Comparison of ENCODE assay signal across 29 cellular contexts in genomic region chr1:43061803-43062202, GRCh38.
"Had no signal": no experiment of that assay in that cellular context is flagged by ENCODE, and none has a peak within 500 bp of the region (broad histone marks: within the 10 kb centered on the region; RNA-seq: fewer than 3 reads in every experiment).

No MANE protein-coding gene starts in this region.

- H3K27ac Mint-ChIP-seq: natural killer cell; nephron progenitor cell; stimulated activated naive CD8-positive, alpha-beta T cell treated with anti-CD3 and anti-CD28 coated beads, Interleukin-15, Interleukin-2, amounts not matched to agents 100 ng/mL and 50 ng/mL, for 24 hours; type B pancreatic cell had no signal

- H3K27me3 ChIP-seq: neural progenitor cell, right atrium auricular region, right lobe of liver, vagina had no signal

- H3K79me2 ChIP-seq: parathyroid adenoma had no signal

- H3K9me3 ChIP-seq: left lung, lower lobe of right lung, neutrophil, right atrium auricular region, right lobe of liver, suprapubic skin, thoracic aorta, tibial artery, vagina had no signal

- ATAC-seq: left colon, left lung, lower lobe of right lung, right lobe of liver had no signal

- H3K4me2 ChIP-seq: neural progenitor cell, smooth muscle cell had no signal

- H3K9me3 Mint-ChIP-seq: immature natural killer cell; mesothelial cell of epicardium; naive B cell; nephron progenitor cell; neural progenitor cell; stimulated activated naive CD8-positive, alpha-beta T cell treated with anti-CD3 and anti-CD28 coated beads, Interleukin-15, Interleukin-2, amounts not matched to agents 100 ng/mL and 50 ng/mL, for 24 hours; type B pancreatic cell had no signal

- H3K36me3 ChIP-seq: left lung, lower lobe of right lung, neural progenitor cell, neutrophil, right atrium auricular region, right lobe of liver, suprapubic skin, thoracic aorta, tibial artery, vagina had no signal

- H2AFZ ChIP-seq: neural progenitor cell, parathyroid adenoma had no signal

- H3K36me3 Mint-ChIP-seq: immature natural killer cell, mesothelial cell of epicardium, naive B cell, natural killer cell, type B pancreatic cell had no signal

- H3K4me1 ChIP-seq: right atrium auricular region, right lobe of liver had no signal

- H3K4me3 Mint-ChIP-seq: mesothelial cell of epicardium; naive B cell; natural killer cell; nephron progenitor cell; neural progenitor cell; stimulated activated naive CD8-positive, alpha-beta T cell treated with anti-CD3 and anti-CD28 coated beads, Interleukin-15, Interleukin-2, amounts not matched to agents 100 ng/mL and 50 ng/mL, for 24 hours; type B pancreatic cell had no signal

- H3K9ac ChIP-seq: neural progenitor cell, parathyroid adenoma had no signal

- DNase-seq: hypothalamus; kidney; left colon; left lung; lower lobe of right lung; mammary epithelial cell; mesenchymal stem cell; naive B cell; natural killer cell; nephron progenitor cell; occipital lobe; right lobe of liver; stimulated activated CD4-positive, alpha-beta T cell treated with anti-CD3 and anti-CD28 coated beads, Interleukin-2, amount 100 ng/mL, for 24 hours; stimulated activated CD4-positive, alpha-beta T cell treated with anti-CD3 and anti-CD28 coated beads, Interleukin-4, amount 100 ng/mL, for 1 hour; stimulated activated naive CD4-positive, alpha-beta T cell; tibial artery had no signal

- FAIRE-seq: islet of Langerhans, kidney had no signal

- H3K4me3 ChIP-seq: left lung, lower lobe of right lung, neural progenitor cell, right atrium auricular region, right lobe of liver, smooth muscle cell, suprapubic skin, thoracic aorta, tibial artery, vagina had no signal

- H3K27ac ChIP-seq: left lung, lower lobe of right lung, neural progenitor cell, neutrophil, parathyroid adenoma, right atrium auricular region, right lobe of liver, suprapubic skin, thoracic aorta, tibial artery, vagina had no signal
